In the genomic region with DNA sequence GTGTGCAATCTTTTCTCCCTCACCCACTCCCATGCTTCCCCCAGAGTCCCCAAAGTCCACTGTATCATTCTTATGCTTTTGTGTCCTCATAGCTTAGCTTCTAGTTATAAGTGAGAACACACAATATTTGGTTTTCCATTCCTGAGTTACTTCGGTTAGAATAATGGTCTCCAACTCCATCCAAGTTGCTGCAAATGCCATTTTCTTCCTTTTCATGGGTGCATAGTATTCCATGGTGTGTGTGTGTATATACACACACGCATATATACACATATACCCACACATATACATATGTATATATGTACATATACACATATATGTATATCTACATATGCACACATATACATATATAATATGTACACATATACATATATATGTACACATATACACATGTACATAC, we compare ENCODE assay signal across 34 cellular contexts.
A peak's percentile ranks its signal among the peaks of the same experiment; 100 is the strongest.
DNase-seq lines count a peak whose midpoint lies in the region; ATAC-seq, FAIRE-seq and TF ChIP-seq lines count a peak whose summit lies in the region.
"Had no signal": no experiment of that assay in that cellular context is flagged by ENCODE, and none has a peak within 500 bp of the region (broad histone marks: within the 10 kb centered on the region; RNA-seq: fewer than 3 reads in every experiment).

No MANE protein-coding gene starts in this region.

- TF ChIP-seq EP300 in K562 (IDR thresholded peaks at IDR 0.05; ENCODE audit: low read length) (no peak), esophagus muscularis mucosa (IDR thresholded peaks at IDR 0.05) (no peak)

- H3K4me2 ChIP-seq in K562 (ENCODE audit: insufficient read depth, low read length): no peak overlapping the region
- H3K4me2 ChIP-seq: A549; BLaER1; BLaER1 treated with 17β-estradiol and CSF1 and Interleukin-3, amounts not matched to agents 10 nM and 100 nM had no signal

- H3K4me3 ChIP-seq in HEK293 (ENCODE audit: low read depth, low read length): no peak overlapping the region
- H3K4me3 ChIP-seq in K562: no peak overlapping the region
- no peak overlapping the region for H3K4me3 ChIP-seq in esophagus muscularis mucosa
- no peak overlapping the region for H3K4me3 ChIP-seq in kidney (ENCODE audit: low read length in 2 of 2)
- H3K4me3 ChIP-seq: A549; BLaER1; BLaER1 treated with 17β-estradiol and CSF1 and Interleukin-3, amounts not matched to agents 10 nM and 100 nM had no signal

- in situ Hi-C loops in K562 (cut with MboI): no loop called here

- no peaks in the 10 kb centered on the region for H3K4me1 Mint-ChIP-seq in HFFc6 (ENCODE audit: low read depth)
- H3K4me1 Mint-ChIP-seq: B cell; CD14-positive monocyte; CD4-positive, alpha-beta memory T cell; CD4-positive, CD25-positive, alpha-beta regulatory T cell; CD8-positive, alpha-beta memory T cell had no signal

- H3K36me3 Mint-ChIP-seq in HFFc6 (ENCODE audit: low read depth): no peaks in the 10 kb centered on the region
- H3K36me3 Mint-ChIP-seq: CD4-positive, alpha-beta memory T cell; CD4-positive, CD25-positive, alpha-beta regulatory T cell; CD8-positive, alpha-beta memory T cell; CD8-positive, alpha-beta T cell had no signal

- no peak overlapping the region for H3K27ac ChIP-seq in HEK293 (ENCODE audit: extremely low read depth, low read depth, low read length)
- no peak overlapping the region for H3K27ac ChIP-seq in K562 (ENCODE audit: extremely low read depth, low read depth, low read length)
- H3K27ac ChIP-seq in esophagus muscularis mucosa (replicated peaks in 1 of 4): no peak overlapping the region
- no peak overlapping the region for H3K27ac ChIP-seq in kidney (ENCODE audit: low read depth in 2 of 2, low read length in 2 of 2)
- H3K27ac ChIP-seq: 22Rv1; A549; BLaER1; BLaER1 treated with 17β-estradiol and CSF1 and Interleukin-3, amounts not matched to agents 10 nM and 100 nM; C4-2B had no signal

- H3K9me3 ChIP-seq in HEK293 (ENCODE audit: control insufficient read depth, insufficient read depth, low read depth, low read length): no peaks in the 10 kb centered on the region
- H3K9me3 ChIP-seq in K562 (replicated peaks; ENCODE audit: control insufficient read depth, insufficient read depth, low read depth, low read length): no peaks in the 10 kb centered on the region
- no peaks in the 10 kb centered on the region for H3K9me3 ChIP-seq in esophagus muscularis mucosa
- H3K9me3 ChIP-seq in kidney (ENCODE audit: control insufficient read depth in 1 of 2, low read length in 2 of 2): no peaks in the 10 kb centered on the region
- H3K9me3 ChIP-seq: A549, BE2C, BLaER1 had no signal

- H3K36me3 ChIP-seq in HEK293 (ENCODE audit: control insufficient read depth in 2 of 2, insufficient read depth in 1 of 2, low read length in 2 of 2): no peaks in the 10 kb centered on the region
- no peaks in the 10 kb centered on the region for H3K36me3 ChIP-seq in K562 (ENCODE audit: control insufficient read depth, insufficient read depth, low read length)
- H3K36me3 ChIP-seq in esophagus muscularis mucosa: no peaks in the 10 kb centered on the region
- no peaks in the 10 kb centered on the region for H3K36me3 ChIP-seq in kidney (ENCODE audit: control insufficient read depth in 1 of 2, insufficient read depth in 2 of 2, low read length in 2 of 2)
- H3K36me3 ChIP-seq: BE2C had no signal

- H4K20me1 ChIP-seq in K562 (replicated peaks; ENCODE audit: control insufficient read depth, insufficient read depth, low read length): no peaks in the 10 kb centered on the region
- H4K20me1 ChIP-seq: BLaER1; BLaER1 treated with 17β-estradiol and CSF1 and Interleukin-3, amounts not matched to agents 10 nM and 100 nM had no signal

- TF ChIP-seq POLR2A in K562 (conservative IDR thresholded peaks at IDR 0.05) (no peak), esophagus muscularis mucosa (IDR thresholded peaks at IDR 0.05; ENCODE audit: low read depth) (no peak)

- no peak for TF ChIP-seq RAD21 in K562 (CRISPR knock-in tag; conservative IDR thresholded peaks at IDR 0.05 in 1 of 2, IDR thresholded peaks at IDR 0.05 in 1 of 2)

- DNase-seq in K562 (ENCODE audit: extremely low read depth in 1 of 4, low spot score in 3 of 4) (no peak), esophagus muscularis mucosa (ENCODE audit: extremely low spot score) (peak; percentile 29), kidney (no peak), HFFc6 (no peak), NOMO-1 (lab: John Stamatoyannopoulos, UW; ENCODE audit: unreplicated experiment in 2 of 2) (no peak)
- DNase-seq: 8988T; ACHN; AML-193; BE2C; C1 segment of cervical spinal cord; Caco-2; Calu3; CD4-positive, alpha-beta memory T cell; CD4-positive, alpha-beta T cell; CD4-positive, CD25-positive, alpha-beta regulatory T cell; CD8-positive, alpha-beta memory T cell; CD8-positive, alpha-beta T cell; COR-L47; DMS 273 treated with DMSO at 0.1 percent for 48 hours; DMS153; DMS79; DMS79 treated with DMSO at 0.1 percent for 48 hours; DND-41; EL had no signal

- FAIRE-seq in K562 (lab: Jason Lieb, UNC) (no peak), kidney (lab: Jason Lieb, UNC) (no peak)
- FAIRE-seq: A204.1, A549, D721Med had no signal

- no peaks in the 10 kb centered on the region for H3K4me1 ChIP-seq in HEK293 (ENCODE audit: control insufficient read depth, insufficient read depth, low read length)
- H3K4me1 ChIP-seq in K562 (replicated peaks in 1 of 2; ENCODE audit: control insufficient read depth in 2 of 2, insufficient read depth in 2 of 2, low read length in 2 of 2): no peaks in the 10 kb centered on the region
- H3K4me1 ChIP-seq in esophagus muscularis mucosa: no peaks in the 10 kb centered on the region
- no peaks in the 10 kb centered on the region for H3K4me1 ChIP-seq in kidney (ENCODE audit: control insufficient read depth in 1 of 2, insufficient read depth in 1 of 2, low read depth in 1 of 2, low read length in 2 of 2)
- H3K4me1 ChIP-seq: A549, BE2C, Caco-2 had no signal

- intact Hi-C loops in K562 (cut with micrococcal nuclease): no loop called here
- intact Hi-C loops in esophagus muscularis mucosa (cut with DNase I): no loop called here
- intact Hi-C loops in kidney (cut with DNase I): no loop called here

- no peak overlapping the region for H3K4me3 Mint-ChIP-seq in HFFc6
- H3K4me3 Mint-ChIP-seq: B cell; CD14-positive monocyte; CD4-positive, alpha-beta memory T cell; CD4-positive, alpha-beta T cell; CD4-positive, CD25-positive, alpha-beta regulatory T cell; CD8-positive, alpha-beta memory T cell; CD8-positive, alpha-beta T cell had no signal

- ATAC-seq in K562: no peak
- ATAC-seq: A549; CD8-positive, alpha-beta T cell had no signal

- TF ChIP-seq CTCF in HEK293 (tag by site-specific recombination; IDR thresholded peaks at IDR 0.05): no peak
- no peak for TF ChIP-seq CTCF in K562 (IDR thresholded peaks at IDR 0.05 in 2 of 3, conservative IDR thresholded peaks at IDR 0.05 in 1 of 3; ENCODE audit: insufficient read depth in 2 of 3, low read depth in 1 of 3, low read length in 3 of 3)
- no peak for TF ChIP-seq CTCF in esophagus muscularis mucosa (IDR thresholded peaks at IDR 0.05)
- TF ChIP-seq CTCF in kidney (IDR thresholded peaks at IDR 0.05; ENCODE audit: borderline replicate concordance, extremely low read depth, insufficient read depth): no peak
- TF ChIP-seq CTCF in HFFc6 (IDR thresholded peaks at IDR 0.05): no peak

- H3K9ac ChIP-seq in K562 (ENCODE audit: insufficient read depth in 1 of 2, low read depth in 2 of 2, low read length in 2 of 2) (no peak overlapping the region), kidney (ENCODE audit: low read length in 2 of 2) (no peak overlapping the region)
- H3K9ac ChIP-seq: BLaER1; BLaER1 treated with 17β-estradiol and CSF1 and Interleukin-3, amounts not matched to agents 10 nM and 100 nM had no signal

- no peaks in the 10 kb centered on the region for H3K79me2 ChIP-seq in K562 (ENCODE audit: control insufficient read depth, insufficient read depth, low read length)

- H3K27me3 Mint-ChIP-seq in HFFc6 (ENCODE audit: insufficient read depth): peaks cover 23% of the 10 kb centered on the region
- H3K27me3 Mint-ChIP-seq: B cell had no signal

- 2% methylated on average over 2 of the region's 2 CpGs for WGBS in K562 (ENCODE audit: insufficient coverage, low coverage, missing lambda C conversion rate)
- WGBS in esophagus muscularis mucosa: 96% methylated on average over 2 of the region's 2 CpGs

- H3K27me3 ChIP-seq in K562 (ENCODE audit: control insufficient read depth in 2 of 2, insufficient read depth in 2 of 2, low read length in 2 of 2) (peaks cover 16 to 24% of the 10 kb centered on the region in 2 experiments; a peak in 4 of 5 replicates), esophagus muscularis mucosa (no peaks in the 10 kb centered on the region)
- H3K27me3 ChIP-seq: BE2C; BLaER1; BLaER1 treated with 17β-estradiol and CSF1 and Interleukin-3, amounts not matched to agents 10 nM and 100 nM had no signal

- H2AFZ ChIP-seq in K562 (ENCODE audit: low read depth, low read length): no peak overlapping the region

- CTCF ChIA-PET in HEK293 (lab: Yijun Ruan, JAX) (no interaction called here), K562 (lab: Yijun Ruan, JAX; ENCODE audit: low intra/inter-chr PET ratio) (no interaction called here)

- no peaks in the 10 kb centered on the region for H3K9me1 ChIP-seq in K562 (ENCODE audit: control insufficient read depth, insufficient read depth, low read length)

- POLR2A ChIA-PET in HEK293 (lab: Yijun Ruan, JAX): no interaction called here
- POLR2A ChIA-PET in K562 (lab: Yijun Ruan, JAX): no interaction called here

- no TSS peak for BruUV-seq in K562 (replicated peaks; lab: Mats Ljungman, UMichigan)

- H3K27ac Mint-ChIP-seq in HFFc6: no peak overlapping the region
- H3K27ac Mint-ChIP-seq: B cell; CD14-positive monocyte; CD4-positive, alpha-beta memory T cell; CD4-positive, alpha-beta T cell; CD8-positive, alpha-beta T cell had no signal

- H3K9me3 Mint-ChIP-seq in HFFc6: no peaks in the 10 kb centered on the region
- H3K9me3 Mint-ChIP-seq: CD4-positive, alpha-beta T cell had no signal

TF ChIP-seq in HEK293, 187 proteins besides CTCF, POLR2A, EP300 and RAD21:
- TF ChIP-seq ZNF146 (tag by site-specific recombination; IDR thresholded peaks at IDR 0.05) (peak; percentile 89), SETDB1 (IDR thresholded peaks at IDR 0.05; ENCODE audit: insufficient read length, low read length) (no peak)

Comparison
In these comparisons a context has a peak if more than half of its experiments do, and no peak if none do; other contexts are left out.
1. Of the 44 proteins assayed by ChIP-seq in both K562 and HEK293: peak only in K562: none; only in HEK293: none; in both: ZNF146; in neither: 43.